16 cellular contexts compared by ENCODE assay signal in the genomic region with DNA sequence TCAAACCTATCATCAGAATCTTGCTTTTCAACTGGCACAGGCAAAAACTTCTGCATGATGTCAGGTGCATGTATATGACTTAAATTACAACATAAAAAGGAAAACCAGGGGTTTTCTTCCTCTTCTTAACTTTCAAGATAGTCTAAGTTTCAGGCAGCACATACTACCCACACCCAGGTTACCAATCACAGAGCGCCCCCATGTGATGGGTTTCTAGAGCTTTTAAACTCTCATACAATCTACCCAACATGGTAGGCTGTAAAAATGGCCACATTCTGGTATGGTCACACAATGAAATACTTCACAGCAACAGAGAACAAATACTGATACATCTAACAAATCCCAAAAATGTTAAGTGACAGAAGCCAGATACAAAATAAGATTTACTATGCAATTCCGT. TPM values are rescaled to one million over a fixed set of nuclear protein-coding genes. Genes with fewer than 3 reads are reported as not detected.
A peak's percentile ranks its signal among the peaks of the same experiment; 100 is the strongest.
DNase-seq lines count a peak whose midpoint lies in the region; ATAC-seq and TF ChIP-seq lines count a peak whose summit lies in the region.
"Had no signal": no experiment of that assay in that cellular context is flagged by ENCODE, and none has a peak within 500 bp of the region (broad histone marks: within the 10 kb centered on the region; RNA-seq: fewer than 3 reads in every experiment).

No MANE protein-coding gene starts in this region.

- H3K79me2 ChIP-seq in OCI-LY3 (ENCODE audit: low read length) = peaks cover 82% of the 10 kb centered on the region

- no peak overlapping the region for H3K9ac ChIP-seq in OCI-LY3 (ENCODE audit: low read length)

- in situ Hi-C loops in GM13977 (cut with MboI; ENCODE audit: low pct_unique_long_range_greater_than_20kb, low sequenced_read_pairs, unreplicated experiment) = loop anchor here (25.0 kb wide), 1 partner anchor 305 kb away; no protein-coding TSS in a partner anchor

- no peaks in the 10 kb centered on the region for H3K9me3 ChIP-seq in OCI-LY3 (ENCODE audit: insufficient read depth, low read length)
- no peaks in the 10 kb centered on the region for H3K9me3 ChIP-seq in tibial artery
- H3K9me3 ChIP-seq: A549, SJSA1, transverse colon had no signal

- H3K27me3 ChIP-seq in OCI-LY3 (ENCODE audit: low read depth, low read length) = no peaks in the 10 kb centered on the region
- H3K27me3 ChIP-seq in tibial artery = no peaks in the 10 kb centered on the region
- H3K27me3 ChIP-seq: SJSA1, transverse colon had no signal

- H3K27ac ChIP-seq in OCI-LY3 (ENCODE audit: low read length) = peak overlapping the region; percentile 59
- no peak overlapping the region for H3K27ac ChIP-seq in tibial artery
- H3K27ac ChIP-seq: A549, SJSA1, transverse colon had no signal

- DNase-seq in SIG-M5 treated with dmso at 0.1 percent for 504 hours (lab: John Stamatoyannopoulos, UW; ENCODE audit: unreplicated experiment) (peak; percentile 20), SIG-M5 (lab: John Stamatoyannopoulos, UW) (no peak), GM13977 (ENCODE audit: low spot score) (peak; percentile 48), epithelial cell of proximal tubule (ENCODE audit: low read depth) (no peak), left colon (no peak), HuH-7.5 (ENCODE audit: low spot score) (no peak), tibial artery (no peak)
- DNase-seq: DMS79, foreskin fibroblast, kidney, NCI-H146, NCI-H524, transverse colon had no signal

- H2AFZ ChIP-seq in OCI-LY3 (ENCODE audit: low read depth, low read length) = no peak overlapping the region

- ATAC-seq in left colon = no peak
- ATAC-seq: A549 had no signal

- H3K4me1 ChIP-seq in OCI-LY3 (ENCODE audit: low read length) (peaks cover 50% of the 10 kb centered on the region), tibial artery (peaks cover 0 to 23% (median 8%) of the 10 kb centered on the region in 4 donors)

- H3K36me3 ChIP-seq in OCI-LY3 (replicated peaks; ENCODE audit: low read depth, low read length) (peaks cover 44% of the 10 kb centered on the region), tibial artery (peaks cover 10 to 45% (median 45%) of the 10 kb centered on the region in 3 donors)

- H4K20me1 ChIP-seq in OCI-LY3 (ENCODE audit: insufficient read depth, low read length) = peaks cover 62% of the 10 kb centered on the region

- peak overlapping the region; percentile 11 for H3K4me2 ChIP-seq in OCI-LY3 (ENCODE audit: low read length)
- H3K4me2 ChIP-seq: A549 had no signal

- no peak overlapping the region for H3K4me3 ChIP-seq in OCI-LY3 (ENCODE audit: low read length)
- no peak overlapping the region for H3K4me3 ChIP-seq in epithelial cell of proximal tubule (ENCODE audit: low read depth, low read length)
- no peak overlapping the region for H3K4me3 ChIP-seq in tibial artery
- H3K4me3 ChIP-seq: A549, SJSA1, transverse colon had no signal

- peak; percentile 56 for TF ChIP-seq CTCF in GM13977 (IDR thresholded peaks at IDR 0.05; ENCODE audit: extremely low read depth, insufficient read depth, missing control alignments)
- TF ChIP-seq CTCF in OCI-LY3 (IDR thresholded peaks at IDR 0.05; ENCODE audit: low read depth, low read length) = peak; percentile 70
- TF ChIP-seq CTCF in epithelial cell of proximal tubule (conservative IDR thresholded peaks at IDR 0.05; ENCODE audit: low read depth, low read length) = peak; percentile 19
- no peak for TF ChIP-seq CTCF in tibial artery (IDR thresholded peaks at IDR 0.05)

- intact Hi-C loops in left colon (cut with DNase I, micrococcal nuclease) = no loop called here
- intact Hi-C loops in tibial artery (cut with DNase I; ENCODE audit: low total_unique reads) = no loop called here

RNA-seq across cellular contexts. Expression of a gene that starts 7.4 kb away (rescaled TPM):
- total RNA-seq in epithelial cell of proximal tubule (22.7 and 27.0 TPM in 2 replicates), left colon (10 to 100 TPM; 21.2 TPM)

RNA-seq across cellular contexts. Expression of a gene that starts 18.5 kb away (rescaled TPM):
- total RNA-seq in epithelial cell of proximal tubule = 44.3 and 45.4 TPM in 2 replicates
- total RNA-seq in left colon = 10 to 100 TPM; 23.8 to 24.3 TPM

Comparison
In these comparisons a context has a peak if more than half of its experiments do, and no peak if none do; other contexts are left out.
1. DNase-seq: peak in SIG-M5 treated with dmso at 0.1 percent for 504 hours (single experiment) and GM13977 (single experiment); none in SIG-M5 (single experiment), epithelial cell of proximal tubule (single experiment), left colon (0 of 2), HuH-7.5 (single experiment) and tibial artery (0 of 2).
2. CTCF ChIP-seq: peak in GM13977 (single experiment), OCI-LY3 (single experiment) and epithelial cell of proximal tubule (single experiment); none in tibial artery (0 of 2).